Comparison of ENCODE assay signal across 12 cellular contexts in genomic region chr9:112861638-112862555, GRCh38. TPM values are rescaled to one million over a fixed set of nuclear protein-coding genes. Genes with fewer than 3 reads are reported as not detected.
A peak's percentile ranks its signal among the peaks of the same experiment; 100 is the strongest.
DNase-seq lines count a peak whose midpoint lies in the region; ATAC-seq, FAIRE-seq and TF ChIP-seq lines count a peak whose summit lies in the region.
"Had no signal": no experiment of that assay in that cellular context is flagged by ENCODE, and none has a peak within 500 bp of the region (broad histone marks: within the 10 kb centered on the region; RNA-seq: fewer than 3 reads in every experiment).

No MANE protein-coding gene starts in this region.

- no peak overlapping the region for H3K4me2 ChIP-seq in OCI-LY7 (ENCODE audit: low read length)
- H3K4me2 ChIP-seq: KMS-11 had no signal

- no peak for FAIRE-seq in pancreas (lab: Jason Lieb, UNC)
- FAIRE-seq: colon had no signal

- H3K9me3 ChIP-seq in pancreas, result no peaks in the 10 kb centered on the region
- no peaks in the 10 kb centered on the region for H3K9me3 ChIP-seq in OCI-LY7 (ENCODE audit: low read length)

- 88 to 90% methylated on average over 19 of the region's 19 CpGs for WGBS in pancreas, 2 donors

- ATAC-seq in pancreas (peak in 3 of 4 donors; percentile 17 to 73 (median 69)), HG03097 (IDR thresholded peaks at IDR 0.05; ENCODE audit: low FRiP score, unreplicated experiment) (no peak)
- ATAC-seq: PC-3 had no signal

- no TSS peak for BruUV-seq in OCI-LY7 (replicated peaks; lab: Mats Ljungman, UMichigan)

- no peaks in the 10 kb centered on the region for H3K79me2 ChIP-seq in OCI-LY7 (ENCODE audit: insufficient read depth, low read depth, low read length)

- peak overlapping the region in 2 of 4 donors; percentile 33 to 51 for H3K27ac ChIP-seq in pancreas
- H3K27ac ChIP-seq in OCI-LY7 (ENCODE audit: low read depth, low read length, poor library complexity, severe bottlenecking), result no peak overlapping the region
- H3K27ac ChIP-seq: KMS-11 had no signal

- DNase-seq in EH (ENCODE audit: low read depth) (peak; percentile 30), SKM-1 (lab: John Stamatoyannopoulos, UW; ENCODE audit: unreplicated experiment) (peak; percentile 12), fibroblast of mammary gland (ENCODE audit: low read depth) (peak; percentile 49), pancreas (peak in 1 of 6 donors; percentile 42), NCI-H82 treated with DMSO at 0.1 percent for 48 hours (lab: John Stamatoyannopoulos, UW; ENCODE audit: unreplicated experiment) (no peak), OCI-LY7 (ENCODE audit: low spot score) (no peak), NCI-H510A (lab: John Stamatoyannopoulos, UW) (no peak)
- DNase-seq: activated B cell treated with CpG ODN at 0.5 μM for 24 hours, PC-3 had no signal

- H4K20me1 ChIP-seq in OCI-LY7 (ENCODE audit: insufficient read depth, low read length), result 0 out of 2 replicates have a peak, but pooled peaks cover 7% of the 10 kb centered on the region

- no peak overlapping the region for H2AFZ ChIP-seq in OCI-LY7 (ENCODE audit: low read length)

- TF ChIP-seq CTCF in fibroblast of mammary gland (conservative IDR thresholded peaks at IDR 0.05; ENCODE audit: control insufficient read depth, insufficient read depth, low read depth, low read length) (no peak), pancreas (IDR thresholded peaks at IDR 0.05) (no peak), OCI-LY7 (conservative IDR thresholded peaks at IDR 0.05; ENCODE audit: low read length) (no peak)

- intact Hi-C loops in pancreas (cut with DNase I) (no loop called here), OCI-LY7 (cut with micrococcal nuclease; ENCODE audit: unreplicated experiment) (no loop called here)

- H3K36me3 ChIP-seq in pancreas (no peaks in the 10 kb centered on the region), OCI-LY7 (ENCODE audit: insufficient read depth, low read length) (no peaks in the 10 kb centered on the region)

- POLR2A ChIA-PET in OCI-LY7 (lab: Charles Lee), result no interaction called here

- H3K4me3 ChIP-seq in fibroblast of mammary gland (ENCODE audit: control insufficient read depth, low read depth, low read length) (no peak overlapping the region), pancreas (no peak overlapping the region), OCI-LY7 (ENCODE audit: low read depth, low read length, poor library complexity, severe bottlenecking) (no peak overlapping the region)

- no peaks in the 10 kb centered on the region for H3K27me3 ChIP-seq in pancreas

- H3K9me2 ChIP-seq in OCI-LY7 (ENCODE audit: insufficient read depth, low read length), result no peaks in the 10 kb centered on the region

- CTCF ChIA-PET in OCI-LY7 (lab: Charles Lee; ENCODE audit: unreplicated experiment), result no interaction called here

- H3K4me1 ChIP-seq in pancreas (peaks cover 0 to 4% (median 0%) of the 10 kb centered on the region in 3 donors), OCI-LY7 (ENCODE audit: insufficient read depth, low read length, poor library complexity, severe bottlenecking) (peaks cover 33% of the 10 kb centered on the region)

RNA-seq across cellular contexts. Expression of gene SLC46A2, which starts 28.8 kb away (rescaled TPM):
- total RNA-seq in pancreas, result under 1 TPM in 2 of 6 donors, not detected in 4; 0.18 to 0.37 TPM
- polyA plus RNA-seq in pancreas, result not detected
- total RNA-seq in OCI-LY7 (2014; rRNA removed; shearing (Covaris generic)), result not detected in 2 replicates
- total RNA-seq in OCI-LY7 (2022), result not detected in 2 replicates
- total RNA-seq: activated B cell treated with CpG ODN at 0.5 μM for 24 hours, PC-3 had no signal

Comparison
In these comparisons a context has a peak if more than half of its experiments do, and no peak if none do; other contexts are left out.
1. DNase-seq: peak in EH (single experiment), SKM-1 (single experiment) and fibroblast of mammary gland (single experiment); none in NCI-H82 treated with DMSO at 0.1 percent for 48 hours (single experiment), OCI-LY7 (single experiment) and NCI-H510A (single experiment).